Comparison of ENCODE assay signal across 1 cellular context in genomic region chr16:2846511-2847310, GRCh38.
TF ChIP-seq lines count a peak whose summit lies in the region.

No MANE protein-coding gene starts in this region.

TF ChIP-seq in endothelial cell of umbilical vein, 7 proteins besides CTCF, POLR2A, EP300 and RAD21:
- TF ChIP-seq FOS (IDR thresholded peaks at IDR 0.05; ENCODE audit: borderline replicate concordance, insufficient read depth, low read length) (peak; percentile 10), JUN (IDR thresholded peaks at IDR 0.05; ENCODE audit: borderline replicate concordance, insufficient read depth, insufficient read length, low read depth) (no peak)
